ENCODE assay signal across 15 cellular contexts in genomic region chr15:24899367-24899766, GRCh38.
"Had no signal": no experiment of that assay in that cellular context is flagged by ENCODE, and none has a peak within 500 bp of the region (broad histone marks: within the 10 kb centered on the region; RNA-seq: fewer than 3 reads in every experiment).

No MANE protein-coding gene starts in this region.

- H3K4me3 Mint-ChIP-seq: activated CD8-positive, alpha-beta T cell treated with anti-CD3 and anti-CD28 coated beads for 36 hours; activated naive CD4-positive, alpha-beta T cell treated with anti-CD3 and anti-CD28 coated beads for 36 hours; activated naive CD8-positive, alpha-beta T cell treated with anti-CD3 and anti-CD28 coated beads, Interleukin-2, amount 50 U/mL, for 24 hours; natural killer cell treated with Interleukin-12 subunit alpha and Interleukin-12 subunit beta and Interleukin-15 and Interleukin-18, amount 100 ng/mL, for 72 hours had no signal

- ATAC-seq: activated CD8-positive, alpha-beta T cell treated with anti-CD3 and anti-CD28 coated beads for 36 hours; activated naive CD8-positive, alpha-beta T cell treated with anti-CD3 and anti-CD28 coated beads, Interleukin-2, amount 50 U/mL, for 24 hours; left ventricle myocardium superior; natural killer cell treated with Interleukin-12 subunit alpha and Interleukin-12 subunit beta and Interleukin-15 and Interleukin-18, amount 100 ng/mL, for 72 hours had no signal

- DNase-seq: activated CD4-positive, alpha-beta T cell treated with anti-CD3 and anti-CD28 coated beads for 4 hours; activated CD8-positive, alpha-beta T cell treated with anti-CD3 and anti-CD28 coated beads for 36 hours; activated naive CD4-positive, alpha-beta T cell treated with anti-CD3 and anti-CD28 coated beads for 36 hours; activated naive CD8-positive, alpha-beta T cell treated with anti-CD3 and anti-CD28 coated beads, Interleukin-2, amount 50 U/mL, for 24 hours; activated T-cell treated with anti-CD3 and anti-CD28 coated beads, Interleukin-2, amount 50 U/mL, for 1 hour; anterior cingulate cortex; cerebellar nuclear complex; cortex of kidney; left ventricle myocardium superior; occipital lobe; posterior cingulate gyrus; stimulated activated CD8-positive, alpha-beta memory T cell treated with anti-CD3 and anti-CD28 coated beads, Interleukin-4, amount 100 ng/mL, for 48 hours; stimulated activated naive CD4-positive, alpha-beta T cell had no signal

- H3K4me1 Mint-ChIP-seq: activated naive CD8-positive, alpha-beta T cell treated with anti-CD3 and anti-CD28 coated beads, Interleukin-2, amount 50 U/mL, for 24 hours had no signal

- H3K27ac Mint-ChIP-seq: activated CD8-positive, alpha-beta T cell treated with anti-CD3 and anti-CD28 coated beads for 36 hours; activated naive CD4-positive, alpha-beta T cell treated with anti-CD3 and anti-CD28 coated beads for 36 hours; activated naive CD8-positive, alpha-beta T cell treated with anti-CD3 and anti-CD28 coated beads, Interleukin-2, amount 50 U/mL, for 24 hours; activated T-helper 2 cell treated with anti-CD3 and anti-CD28 coated beads, Interferon-gamma antibody, Interleukin-2, Interleukin-4, amounts not matched to agents 10 μg/mL and 5 μg/mL and 100 μg/mL, durations not matched to agents 14 hours and 24 hours and 36 hours; natural killer cell treated with Interleukin-12 subunit alpha and Interleukin-12 subunit beta and Interleukin-15 and Interleukin-18, amount 100 ng/mL, for 72 hours had no signal

- H3K27me3 Mint-ChIP-seq: activated CD8-positive, alpha-beta T cell treated with anti-CD3 and anti-CD28 coated beads for 36 hours; activated naive CD8-positive, alpha-beta T cell treated with anti-CD3 and anti-CD28 coated beads, Interleukin-2, amount 50 U/mL, for 24 hours; natural killer cell treated with Interleukin-12 subunit alpha and Interleukin-12 subunit beta and Interleukin-15 and Interleukin-18, amount 100 ng/mL, for 72 hours had no signal
